In the genomic region with DNA sequence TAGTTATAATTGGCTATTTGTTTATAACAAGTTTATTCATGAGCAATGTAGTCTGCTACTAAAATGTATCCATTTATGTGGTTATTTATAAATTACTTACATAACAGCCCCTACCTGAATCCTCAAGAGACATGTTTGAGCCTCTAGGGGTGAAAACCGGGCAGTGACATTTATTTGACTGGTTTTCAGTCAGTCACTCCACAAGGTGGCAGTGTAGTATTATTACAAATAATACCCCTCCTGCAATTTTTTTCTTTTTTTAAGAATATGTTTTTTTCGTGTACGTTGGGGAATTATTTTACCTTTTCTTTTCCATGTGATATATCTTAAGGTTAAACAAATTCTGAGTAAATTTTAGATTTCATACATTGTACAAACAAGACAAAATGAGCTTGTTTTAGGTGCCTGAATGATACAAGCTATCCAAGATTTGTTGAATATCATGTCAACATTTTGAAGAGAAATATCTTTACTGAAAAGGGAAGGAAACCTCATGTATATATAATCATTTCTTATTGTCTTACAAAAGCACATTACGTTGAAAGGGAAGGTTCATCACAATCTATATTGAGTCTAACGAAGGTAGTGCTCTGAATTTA, we compare ENCODE assay signal across 1 cellular context.
TF ChIP-seq lines count a peak whose summit lies in the region.

No MANE protein-coding gene starts in this region.

TF ChIP-seq in HCT116, 20 proteins besides CTCF, POLR2A, EP300 and RAD21 (continued from another document):
- TF ChIP-seq CBX3 (IDR thresholded peaks at IDR 0.05; ENCODE audit: low read depth) = no peak
- no peak for TF ChIP-seq CEBPB (IDR thresholded peaks at IDR 0.05; ENCODE audit: low read depth)
- no peak for TF ChIP-seq ZFX (IDR thresholded peaks at IDR 0.05)
- TF ChIP-seq SP1 (IDR thresholded peaks at IDR 0.05; ENCODE audit: low read depth) = no peak
- TF ChIP-seq FOSL1 (IDR thresholded peaks at IDR 0.05; ENCODE audit: low read depth) = no peak
